ENCODE assay signal across 10 cellular contexts in the genomic region with DNA sequence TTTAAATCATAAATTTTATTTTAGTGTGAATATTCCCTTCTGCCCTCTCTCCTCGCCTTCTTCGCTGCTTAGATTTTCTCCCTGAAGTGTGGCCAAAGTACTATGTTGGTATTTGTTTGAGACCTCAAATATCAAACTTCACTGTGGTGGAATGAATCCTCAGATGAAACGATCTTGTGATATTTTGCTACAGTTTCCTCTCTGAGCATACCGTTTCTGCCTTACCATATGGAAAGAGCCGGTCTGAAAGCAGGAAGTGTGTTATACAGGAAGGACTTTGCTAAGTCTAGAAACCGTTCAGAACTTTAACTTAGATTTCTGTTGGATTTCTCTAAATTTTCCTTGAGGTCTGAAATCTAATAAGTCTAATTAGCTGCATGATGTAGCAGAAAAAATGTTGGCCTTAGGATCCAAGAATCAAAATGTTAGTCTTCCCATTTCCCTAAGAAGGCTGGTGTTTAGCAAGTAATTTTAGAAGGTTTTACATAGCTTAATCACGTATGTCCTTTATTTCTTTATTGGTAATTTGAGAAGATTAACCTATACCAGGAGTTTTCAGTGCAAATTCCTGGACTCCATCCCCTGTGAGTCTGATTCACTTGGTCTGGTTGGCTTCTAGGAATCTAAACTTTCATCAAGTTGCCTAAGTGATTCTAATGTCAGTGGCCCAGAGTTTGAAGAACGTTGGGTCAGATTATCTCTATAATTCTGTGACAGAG. TPM values are rescaled to one million over a fixed set of nuclear protein-coding genes. Genes with fewer than 3 reads are reported as not detected.
DNase-seq lines count a peak whose midpoint lies in the region; ATAC-seq, FAIRE-seq and TF ChIP-seq lines count a peak whose summit lies in the region.
"Had no signal": no experiment of that assay in that cellular context is flagged by ENCODE, and none has a peak within 500 bp of the region (broad histone marks: within the 10 kb centered on the region; RNA-seq: fewer than 3 reads in every experiment).

No MANE protein-coding gene starts in this region.

- H3K36me3 ChIP-seq in PC-3 (ENCODE audit: low read depth, low read length) = peaks cover 28% of the 10 kb centered on the region
- peaks cover 0 to 54% (median 6%) of the 10 kb centered on the region in 4 donors for H3K36me3 ChIP-seq in sigmoid colon

- ATAC-seq in PC-3 = peak; percentile 64

- TF ChIP-seq EP300 in sigmoid colon (IDR thresholded peaks at IDR 0.05) = no peak

- DNase-seq in H54 (ENCODE audit: insufficient read length, low spot score) = no peak
- peak; percentile 70 for DNase-seq in PC-3
- no peak for DNase-seq in epithelial cell of prostate (ENCODE audit: low read depth, low spot score)
- no peak for DNase-seq in sigmoid colon
- no peak for DNase-seq in NCI-H1930 (lab: John Stamatoyannopoulos, UW)
- no peak for DNase-seq in frontal cortex (ENCODE audit: low spot score in 2 of 2)
- no peak for DNase-seq in coronary artery (ENCODE audit: low spot score)
- no peak for DNase-seq in NCI-H524 (lab: John Stamatoyannopoulos, UW)
- DNase-seq: activated effector memory CD4-positive, alpha-beta T cell treated with anti-CD3 and anti-CD28 coated beads, Interleukin-2, amount 50 U/mL, for 16 hours; small intestine had no signal

- CTCF ChIA-PET in PC-3 (lab: Charles Lee) = interaction anchor here (0.5 to 1.2 kb wide), 2 partner anchors 31 to 459 kb away, joined by 3 to 4 read pairs; a partner anchor contains a TSS

- H3K4me2 ChIP-seq in PC-3 (ENCODE audit: low read length) = peak overlapping the region; percentile 42

- intact Hi-C loops in PC-3 (cut with micrococcal nuclease) (loop anchor here (1.0 kb wide), 2 partner anchors 18 to 31 kb away; a partner anchor contains a TSS), sigmoid colon (cut with DNase I) (no loop called here)

- peaks cover 17% of the 10 kb centered on the region for H3F3A ChIP-seq in PC-3 (ENCODE audit: low read length, unreplicated experiment)

- peak overlapping the region; percentile 67 for H3K27ac ChIP-seq in PC-3 (ENCODE audit: low read length)
- peak overlapping the region; percentile 90 for H3K27ac ChIP-seq in epithelial cell of prostate
- H3K27ac ChIP-seq in sigmoid colon = peak overlapping the region in 3 of 4 donors; percentile 19 to 55 (median 22)
- peak overlapping the region in 1 of 2 donors; percentile 49 for H3K27ac ChIP-seq in coronary artery

- no peaks in the 10 kb centered on the region for H4K20me1 ChIP-seq in PC-3 (ENCODE audit: low read length)

- 0 out of 2 replicates have a peak overlapping the region, but pooled peaks have one; percentile 0 for H3K4me3 ChIP-seq in PC-3 (ENCODE audit: low read length)
- no peak overlapping the region for H3K4me3 ChIP-seq in sigmoid colon
- no peak overlapping the region for H3K4me3 ChIP-seq in coronary artery

- FAIRE-seq in H54 (lab: Jason Lieb, UNC) = peak; percentile 6
- FAIRE-seq in frontal cortex (lab: Jason Lieb, UNC) = no peak
- FAIRE-seq: small intestine had no signal

- POLR2A ChIA-PET in PC-3 (lab: Charles Lee; ENCODE audit: unreplicated experiment) = interaction anchor here (0.6 kb wide), 1 partner anchor 30 kb away, joined by 3 read pairs; no protein-coding TSS in a partner anchor

- no peaks in the 10 kb centered on the region for H3K9me3 ChIP-seq in PC-3 (ENCODE audit: low read length)
- no peaks in the 10 kb centered on the region for H3K9me3 ChIP-seq in sigmoid colon

- H3K79me2 ChIP-seq in PC-3 (ENCODE audit: low read length) = no peaks in the 10 kb centered on the region

- no peaks in the 10 kb centered on the region for H3K27me3 ChIP-seq in PC-3 (ENCODE audit: low read length)
- no peaks in the 10 kb centered on the region for H3K27me3 ChIP-seq in sigmoid colon

- H3K9me2 ChIP-seq in PC-3 (replicated peaks; ENCODE audit: low read length) = no peaks in the 10 kb centered on the region

- TF ChIP-seq POLR2A in H54 (IDR thresholded peaks at IDR 0.05; ENCODE audit: low read depth, low read length) (no peak), sigmoid colon (IDR thresholded peaks at IDR 0.05) (no peak)

- TF ChIP-seq CTCF in PC-3 (conservative IDR thresholded peaks at IDR 0.05; ENCODE audit: low read depth, low read length) (no peak), sigmoid colon (IDR thresholded peaks at IDR 0.05) (no peak), coronary artery (IDR thresholded peaks at IDR 0.05) (no peak)

- H3K4me1 ChIP-seq in PC-3 (ENCODE audit: insufficient read depth, low read length) = peaks cover 29% of the 10 kb centered on the region
- H3K4me1 ChIP-seq in sigmoid colon = no peaks in the 10 kb centered on the region

- 53 to 78% methylated on average over 8 of the region's 8 CpGs for WGBS in sigmoid colon, 2 donors

- peak overlapping the region; percentile 0; the same call in 1 of the 2 replicates for H2AFZ ChIP-seq in PC-3 (ENCODE audit: low read length)

- BruUV-seq in PC-3 (replicated peaks; lab: Mats Ljungman, UMichigan) = no TSS peak

- peak overlapping the region; percentile 28; the same call in 1 of the 2 replicates for H3K9ac ChIP-seq in PC-3 (ENCODE audit: low read length)

RNA-seq across cellular contexts. Expression of a gene that starts 30.7 kb away (rescaled TPM):
- total RNA-seq in PC-3 (2014; rRNA removed) (99.3 and 194 TPM in 2 replicates), sigmoid colon (10 to 100 TPM; 30.3 to 49.7 (median 40.2) TPM), frontal cortex (110 TPM)
- 10 to 100 TPM; 15.6 to 21.3 (median 16.3) TPM for polyA plus RNA-seq in sigmoid colon

RNA-seq across cellular contexts. Expression of a gene that starts 31.5 kb away (rescaled TPM):
- total RNA-seq in PC-3 (2014; rRNA removed) = 65.3 and 78.9 TPM in 2 replicates
- total RNA-seq in sigmoid colon = 10 to 100 TPM; 27.6 to 46.3 (median 33.6) TPM
- polyA plus RNA-seq in sigmoid colon = 1 to 10 TPM; 4.6 to 8.9 (median 7.8) TPM
- total RNA-seq in frontal cortex = 503 TPM
